Comparison of ENCODE assay signal across 1 cellular context in genomic region chr16:81181013-81181720, GRCh38.
TF ChIP-seq lines count a peak whose summit lies in the region.

No MANE protein-coding gene starts in this region.

TF ChIP-seq in IMR-90, 13 proteins besides CTCF, POLR2A, EP300 and RAD21 (continued from another document):
- peak; percentile 94 for TF ChIP-seq MAZ (IDR thresholded peaks at IDR 0.05; ENCODE audit: borderline replicate concordance, low read depth, low read length)
- TF ChIP-seq MXI1 (IDR thresholded peaks at IDR 0.05; ENCODE audit: borderline replicate concordance, low read depth, low read length): 0 out of 2 replicates have a peak, but pooled peaks have one; percentile 22
TF ChIP-seq in IMR-90: peak in this region for 6.
